ENCODE assay signal across 20 cellular contexts in the genomic region with DNA sequence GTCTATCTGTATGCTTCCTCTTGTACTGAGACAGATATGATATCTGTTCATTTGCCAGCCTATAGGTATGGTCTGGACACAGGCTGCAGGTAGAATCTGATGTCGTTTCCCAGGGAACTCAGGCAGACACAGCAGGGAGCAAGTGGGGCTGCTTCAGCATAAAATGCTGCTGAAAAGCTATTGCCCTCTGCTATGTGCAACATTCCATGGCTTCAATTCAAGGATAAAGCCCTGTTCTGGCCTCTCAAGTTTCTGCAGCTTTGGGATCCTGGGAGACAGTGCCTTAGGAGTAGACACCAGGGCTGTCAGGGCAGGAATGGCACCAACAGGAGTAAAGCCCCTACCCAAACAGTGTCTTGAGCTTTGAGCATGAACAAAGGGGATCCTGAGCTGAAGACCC.
"Had no signal": no experiment of that assay in that cellular context is flagged by ENCODE, and none has a peak within 500 bp of the region (broad histone marks: within the 10 kb centered on the region; RNA-seq: fewer than 3 reads in every experiment).

No MANE protein-coding gene starts in this region.

- H3K4me3 Mint-ChIP-seq: activated CD4-positive, alpha-beta T cell treated with anti-CD3 and anti-CD28 coated beads, Interleukin-2, amount 10 ng/mL, durations not matched to agents 24 days and 14 days; activated naive CD8-positive, alpha-beta T cell treated with anti-CD3 and anti-CD28 coated beads, Interleukin-2, amount 10 ng/mL, durations not matched to agents 7 days and 5 days had no signal

- H3K79me2 ChIP-seq: parathyroid adenoma had no signal

- H3K27me3 Mint-ChIP-seq: activated CD4-positive, alpha-beta T cell treated with anti-CD3 and anti-CD28 coated beads, Interleukin-2, amount 10 ng/mL, durations not matched to agents 24 days and 14 days had no signal

- ATAC-seq: esophagus mucosa; foreskin keratinocyte; lower lobe of right lung; stimulated activated naive CD8-positive, alpha-beta T cell treated with anti-CD3 and anti-CD28 coated beads, Interleukin-15, Interleukin-2, amounts not matched to agents 100 U/mL and 50 U/mL, for 24 hours had no signal

- H3K27ac ChIP-seq: foreskin keratinocyte, lower lobe of right lung, neutrophil, parathyroid adenoma had no signal

- H3K9me3 ChIP-seq: lower lobe of right lung, neutrophil had no signal

- H2AFZ ChIP-seq: parathyroid adenoma had no signal

- DNase-seq: activated CD4-positive, alpha-beta T cell treated with anti-CD3 and anti-CD28 coated beads, Interleukin-2, amount 10 ng/mL, durations not matched to agents 24 days and 14 days; activated CD4-positive, CD25-positive, alpha-beta regulatory T cell; activated CD8-positive, alpha-beta memory T cell treated with anti-CD3 and anti-CD28 coated beads for 24 hours; activated naive CD4-positive, alpha-beta T cell; activated naive CD8-positive, alpha-beta T cell treated with anti-CD3 and anti-CD28 coated beads, Interleukin-2, amount 10 ng/mL, durations not matched to agents 7 days and 5 days; aorta; foreskin keratinocyte; left cardiac atrium; lower lobe of right lung; midbrain; retina; small intestine; stimulated activated CD4-positive, alpha-beta T cell treated with anti-CD3 and anti-CD28 coated beads, Interleukin-4, amount 100 ng/mL, for 4 hours; stimulated activated CD8-positive, alpha-beta memory T cell treated with anti-CD3 and anti-CD28 coated beads, Interleukin-4, amount 100 ng/mL, for 48 hours; stimulated activated naive CD8-positive, alpha-beta T cell treated with anti-CD3 and anti-CD28 coated beads, Interleukin-15, Interleukin-2, amounts not matched to agents 100 U/mL and 50 U/mL, for 24 hours; T-helper 2 cell; trophoblast cell had no signal

- H3K27me3 ChIP-seq: neutrophil had no signal

- H3K27ac Mint-ChIP-seq: activated CD4-positive, alpha-beta T cell treated with anti-CD3 and anti-CD28 coated beads, Interleukin-2, amount 10 ng/mL, durations not matched to agents 24 days and 14 days; activated naive CD8-positive, alpha-beta T cell treated with anti-CD3 and anti-CD28 coated beads, Interleukin-2, amount 10 ng/mL, durations not matched to agents 7 days and 5 days had no signal

- H3K36me3 ChIP-seq: lower lobe of right lung, neutrophil had no signal

- H3K4me1 ChIP-seq: foreskin keratinocyte, parathyroid adenoma had no signal

- H3K9ac ChIP-seq: parathyroid adenoma had no signal

- H3K4me3 ChIP-seq: lower lobe of right lung had no signal
